ENCODE assay signal across 24 cellular contexts in the genomic region with DNA sequence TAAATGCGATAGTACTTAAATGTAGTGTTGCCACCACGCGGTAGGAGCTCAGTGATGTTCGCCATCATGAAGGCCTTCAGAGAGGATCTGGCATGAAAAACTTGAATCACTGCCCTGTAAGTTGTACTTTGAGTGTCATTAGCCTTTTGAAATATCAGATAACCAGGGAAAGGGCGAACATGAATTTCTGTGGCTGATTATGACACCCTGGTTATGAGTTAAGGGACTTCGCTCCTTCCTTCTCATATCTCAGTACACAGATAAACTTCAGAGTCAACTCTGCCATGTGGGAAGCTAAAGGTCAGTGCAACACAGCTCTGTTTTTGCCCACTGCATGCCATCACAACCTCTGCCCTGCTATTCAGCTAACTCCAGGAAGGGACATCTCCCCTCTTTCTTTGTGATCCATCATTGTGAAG. TPM values are rescaled to one million over a fixed set of nuclear protein-coding genes. Genes with fewer than 3 reads are reported as not detected.
"Had no signal": no experiment of that assay in that cellular context is flagged by ENCODE, and none has a peak within 500 bp of the region (broad histone marks: within the 10 kb centered on the region; RNA-seq: fewer than 3 reads in every experiment).

No MANE protein-coding gene starts in this region.

- DNase-seq: activated CD4-positive, alpha-beta T cell treated with anti-CD3 and anti-CD28 coated beads for 48 hours; activated CD8-positive, alpha-beta memory T cell treated with anti-CD3 and anti-CD28 coated beads, Interleukin-2, amount 50 U/mL, for 4 hours; activated CD8-positive, alpha-beta T cell treated with anti-CD3 and anti-CD28 coated beads, Interleukin-2, amount 10 ng/mL, durations not matched to agents 7 days and 5 days; activated gamma-delta T cell; activated T-cell treated with anti-CD3 and anti-CD28 coated beads, Interleukin-2, amount 50 U/mL, for 48 hours; anterior cingulate cortex; endodermal cell; gastrocnemius medialis; heart left ventricle; left cardiac atrium; nephron progenitor cell; occipital lobe; stimulated activated CD4-positive, alpha-beta T cell treated with anti-CD3 and anti-CD28 coated beads, Interleukin-4, amount 100 ng/mL, for 4 hours; stimulated activated CD8-positive, alpha-beta memory T cell treated with anti-CD3 and anti-CD28 coated beads, Interleukin-4, amount 100 ng/mL, for 48 hours; T-cell; T1000; upper lobe of right lung had no signal

- H3K36me3 Mint-ChIP-seq: activated naive CD4-positive, alpha-beta T cell treated with anti-CD3 and anti-CD28 coated beads, Interleukin-2, amount 50 U/mL, for 72 hours; memory B cell; T-cell; WTC11 had no signal

- ATAC-seq: activated CD8-positive, alpha-beta T cell treated with anti-CD3 and anti-CD28 coated beads, Interleukin-2, amount 10 ng/mL, durations not matched to agents 7 days and 5 days; activated naive CD4-positive, alpha-beta T cell treated with anti-CD3 and anti-CD28 coated beads, Interleukin-2, amount 50 U/mL, for 72 hours; T-cell; upper lobe of right lung; WTC11 had no signal

- H3K27me3 Mint-ChIP-seq: memory B cell had no signal

- H3K27me3 ChIP-seq: breast epithelium, gastrocnemius medialis, heart left ventricle, upper lobe of right lung had no signal

- H3K9me3 Mint-ChIP-seq: activated naive CD4-positive, alpha-beta T cell treated with anti-CD3 and anti-CD28 coated beads, Interleukin-2, amount 50 U/mL, for 72 hours; memory B cell; nephron progenitor cell; stimulated activated naive CD8-positive, alpha-beta T cell treated with anti-CD3 and anti-CD28 coated beads, Interleukin-15, Interleukin-2, amounts not matched to agents 100 ng/mL and 50 ng/mL, for 24 hours; T-cell; WTC11 had no signal

- H3K36me3 ChIP-seq: breast epithelium, gastrocnemius medialis, heart left ventricle, upper lobe of right lung had no signal

- H3K27ac ChIP-seq: breast epithelium, SK-N-MC, upper lobe of right lung had no signal

- H3K9me3 ChIP-seq: breast epithelium, gastrocnemius medialis, heart left ventricle, upper lobe of right lung had no signal

- H3K4me3 Mint-ChIP-seq: activated CD8-positive, alpha-beta T cell treated with anti-CD3 and anti-CD28 coated beads, Interleukin-2, amount 10 ng/mL, durations not matched to agents 7 days and 5 days; endodermal cell; memory B cell; nephron progenitor cell; stimulated activated naive CD8-positive, alpha-beta T cell treated with anti-CD3 and anti-CD28 coated beads, Interleukin-15, Interleukin-2, amounts not matched to agents 100 ng/mL and 50 ng/mL, for 24 hours; T-cell; WTC11 had no signal

- H3K27ac Mint-ChIP-seq: activated CD8-positive, alpha-beta T cell treated with anti-CD3 and anti-CD28 coated beads, Interleukin-2, amount 10 ng/mL, durations not matched to agents 7 days and 5 days; activated naive CD4-positive, alpha-beta T cell treated with anti-CD3 and anti-CD28 coated beads, Interleukin-2, amount 50 U/mL, for 72 hours; endodermal cell; memory B cell; nephron progenitor cell; stimulated activated naive CD8-positive, alpha-beta T cell treated with anti-CD3 and anti-CD28 coated beads, Interleukin-15, Interleukin-2, amounts not matched to agents 100 ng/mL and 50 ng/mL, for 24 hours; T-cell; WTC11 had no signal

- H3K4me3 ChIP-seq: breast epithelium, gastrocnemius medialis, heart left ventricle, SK-N-MC, smooth muscle cell, upper lobe of right lung had no signal

RNA-seq across cellular contexts. Expression of a gene that starts 8.9 kb away (rescaled TPM):
- total RNA-seq: endodermal cell, smooth muscle cell had no signal
